ENCODE assay signal across 1 cellular context in genomic region chr2:230954738-230955137, GRCh38.
TF ChIP-seq lines count a peak whose summit lies in the region.

No MANE protein-coding gene starts in this region.

TF ChIP-seq in GM12878, 131 proteins besides CTCF, POLR2A, EP300 and RAD21 (continued from another document):
- TF ChIP-seq ZNF687 (IDR thresholded peaks at IDR 0.05), result peak; percentile 28; the same call in 1 of the 2 replicates
- TF ChIP-seq MLLT1 (IDR thresholded peaks at IDR 0.05), result peak; percentile 84
- peak; percentile 26; the same call in 1 of the 2 replicates for TF ChIP-seq SMAD5 (IDR thresholded peaks at IDR 0.05; ENCODE audit: low read depth)
- TF ChIP-seq ZNF592 (IDR thresholded peaks at IDR 0.05), result peak; percentile 90; the same call in 1 of the 2 replicates
